In the genomic region with DNA sequence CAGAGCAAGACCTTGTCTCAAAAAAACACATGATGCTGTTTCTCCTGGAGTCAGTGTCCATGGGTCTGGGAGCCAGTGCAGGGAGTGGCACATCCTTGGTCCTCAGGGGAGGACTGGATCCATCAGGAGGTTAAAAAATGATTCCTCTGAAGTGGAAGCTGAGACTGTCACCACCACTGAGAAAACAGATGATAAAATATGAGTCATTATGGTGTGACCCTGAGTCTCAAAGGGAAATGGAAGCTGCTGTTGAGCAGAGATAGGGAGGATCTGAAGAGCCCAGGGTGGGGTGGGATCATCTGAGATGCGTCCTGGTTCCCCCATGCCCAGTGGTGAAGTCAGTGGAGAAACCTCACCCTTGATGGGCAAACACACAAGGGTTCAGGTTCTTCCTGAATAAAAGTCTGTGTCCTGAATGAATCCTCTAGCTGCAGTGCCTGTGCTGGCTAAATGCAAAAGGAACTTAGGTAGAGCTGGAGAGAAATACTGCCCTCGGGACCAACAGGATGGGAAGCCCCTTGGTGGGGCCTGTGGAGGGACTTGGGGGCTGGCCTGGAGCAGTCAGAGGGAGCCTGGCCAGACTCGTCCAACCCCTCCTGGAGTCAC, we compare ENCODE assay signal across 13 cellular contexts.
DNase-seq lines count a peak whose midpoint lies in the region; ATAC-seq and TF ChIP-seq lines count a peak whose summit lies in the region.
"Had no signal": no experiment of that assay in that cellular context is flagged by ENCODE, and none has a peak within 500 bp of the region (broad histone marks: within the 10 kb centered on the region; RNA-seq: fewer than 3 reads in every experiment).

No MANE protein-coding gene starts in this region.

- no peak for TF ChIP-seq CTCF in natural killer cell (IDR thresholded peaks at IDR 0.05)
- no peak for TF ChIP-seq CTCF in Panc1 (IDR thresholded peaks at IDR 0.05)
- no peak for TF ChIP-seq CTCF in lower leg skin (IDR thresholded peaks at IDR 0.05)

- H3K27ac ChIP-seq in Panc1 (ENCODE audit: low read length) = no peak overlapping the region
- H3K27ac ChIP-seq: parathyroid adenoma, Peyer's patch had no signal

- H3K27me3 Mint-ChIP-seq in natural killer cell treated with Interleukin-12 subunit alpha and Interleukin-12 subunit beta and Interleukin-15 and Interleukin-18, amount 100 ng/mL, for 72 hours = peaks cover 4 to 14% of the 10 kb centered on the region in 2 donors
- H3K27me3 Mint-ChIP-seq in natural killer cell (ENCODE audit: low read depth in 2 of 2) = no peaks in the 10 kb centered on the region

- no TSS peak for BruUV-seq in Panc1 (replicated peaks; lab: Mats Ljungman, UMichigan)

- no peak overlapping the region for H3K4me3 Mint-ChIP-seq in natural killer cell treated with Interleukin-12 subunit alpha and Interleukin-12 subunit beta and Interleukin-15 and Interleukin-18, amount 100 ng/mL, for 72 hours
- H3K4me3 Mint-ChIP-seq in natural killer cell = no peak overlapping the region
- H3K4me3 Mint-ChIP-seq: type B pancreatic cell had no signal

- H3K36me3 Mint-ChIP-seq in natural killer cell treated with Interleukin-12 subunit alpha and Interleukin-12 subunit beta and Interleukin-15 and Interleukin-18, amount 100 ng/mL, for 72 hours = no peaks in the 10 kb centered on the region
- H3K36me3 Mint-ChIP-seq in natural killer cell = no peaks in the 10 kb centered on the region
- H3K36me3 Mint-ChIP-seq: type B pancreatic cell had no signal

- no peaks in the 10 kb centered on the region for H3K27me3 ChIP-seq in Panc1 (ENCODE audit: control insufficient read depth, insufficient read depth, low read length)
- H3K27me3 ChIP-seq: Peyer's patch had no signal

- POLR2A ChIA-PET in Panc1 (lab: Charles Lee) = interaction anchor here (0.6 kb wide), 1 partner anchor 74 kb away, joined by 4 read pairs; no protein-coding TSS in a partner anchor

- intact Hi-C loops in natural killer cell (cut with micrococcal nuclease) = no loop called here
- intact Hi-C loops in Panc1 (cut with micrococcal nuclease; ENCODE audit: unreplicated experiment) = no loop called here
- intact Hi-C loops in lower leg skin (cut with DNase I; ENCODE audit: low total_unique reads) = no loop called here

- DNase-seq in natural killer cell treated with Interleukin-12 subunit alpha and Interleukin-12 subunit beta and Interleukin-15 and Interleukin-18, amount 100 ng/mL, for 72 hours (ENCODE audit: low spot score) = no peak
- no peak for DNase-seq in natural killer cell
- DNase-seq in Panc1 (ENCODE audit: low read depth, low spot score) = no peak
- peak; percentile 38 for DNase-seq in foreskin melanocyte
- DNase-seq in COR-L47 (lab: John Stamatoyannopoulos, UW) = no peak
- no peak for DNase-seq in nucleus accumbens (lab: John Stamatoyannopoulos, UW)
- DNase-seq in lower leg skin (ENCODE audit: low spot score in 2 of 2) = no peak
- DNase-seq in HT-29 (ENCODE audit: low spot score) = no peak
- DNase-seq: NCI-H1048, Peyer's patch, T-helper 9 cell had no signal

- no peak for TF ChIP-seq POLR2A in lower leg skin (IDR thresholded peaks at IDR 0.05)

- H3K4me3 ChIP-seq in Panc1 (ENCODE audit: low read depth in 2 of 2, low read length in 2 of 2) (no peak overlapping the region), lower leg skin (ENCODE audit: low read depth, poor library complexity, severe bottlenecking) (no peak overlapping the region)
- H3K4me3 ChIP-seq: Peyer's patch had no signal

- H3K9me3 Mint-ChIP-seq in natural killer cell treated with Interleukin-12 subunit alpha and Interleukin-12 subunit beta and Interleukin-15 and Interleukin-18, amount 100 ng/mL, for 72 hours = no peaks in the 10 kb centered on the region
- H3K9me3 Mint-ChIP-seq in natural killer cell = no peaks in the 10 kb centered on the region
- H3K9me3 Mint-ChIP-seq: type B pancreatic cell had no signal

- H3K27ac Mint-ChIP-seq in natural killer cell treated with Interleukin-12 subunit alpha and Interleukin-12 subunit beta and Interleukin-15 and Interleukin-18, amount 100 ng/mL, for 72 hours = no peak overlapping the region
- no peak overlapping the region for H3K27ac Mint-ChIP-seq in natural killer cell
- H3K27ac Mint-ChIP-seq: type B pancreatic cell had no signal

- WGBS in lower leg skin, 2 donors = 64 to 72% methylated on average over 3 of the region's 3 CpGs

- H3K36me3 ChIP-seq in Panc1 (ENCODE audit: control insufficient read depth, insufficient read depth, low read length) = no peaks in the 10 kb centered on the region
- H3K36me3 ChIP-seq: Peyer's patch had no signal

- in situ Hi-C loops in Panc1 (cut with HindIII; ENCODE audit: low pct_unique_long_range_greater_than_20kb, low sequenced_read_pairs) = no loop called here

- no peaks in the 10 kb centered on the region for H3K9me3 ChIP-seq in Panc1 (ENCODE audit: control insufficient read depth, insufficient read depth, low read depth, low read length)
- H3K9me3 ChIP-seq: Peyer's patch had no signal

- ATAC-seq in natural killer cell treated with Interleukin-12 subunit alpha and Interleukin-12 subunit beta and Interleukin-15 and Interleukin-18, amount 100 ng/mL, for 72 hours = peak; percentile 36 to 40
- ATAC-seq in natural killer cell (no peak), Panc1 (peak; percentile 70)

- H3K4me1 Mint-ChIP-seq in natural killer cell treated with Interleukin-12 subunit alpha and Interleukin-12 subunit beta and Interleukin-15 and Interleukin-18, amount 100 ng/mL, for 72 hours (ENCODE audit: low read depth in 2 of 2) = no peaks in the 10 kb centered on the region
- no peaks in the 10 kb centered on the region for H3K4me1 Mint-ChIP-seq in natural killer cell

- peaks cover 4% of the 10 kb centered on the region; the same call in 1 of the 2 replicates for H3K4me1 ChIP-seq in Panc1 (ENCODE audit: control insufficient read depth, insufficient read depth, low read length)
- H3K4me1 ChIP-seq: parathyroid adenoma, Peyer's patch had no signal

- CTCF ChIA-PET in Panc1 (lab: Charles Lee) = no interaction called here

Comparison
In these comparisons a context has a peak if more than half of its experiments do, and no peak if none do; other contexts are left out.
1. ATAC-seq: peak in natural killer cell treated with Interleukin-12 subunit alpha and Interleukin-12 subunit beta and Interleukin-15 and Interleukin-18, amount 100 ng/mL, for 72 hours (2 of 2) and Panc1 (single experiment); none in natural killer cell (0 of 3).